20 cellular contexts compared by ENCODE assay signal in genomic region chr18:21298351-21298750, GRCh38. TPM values are rescaled to one million over a fixed set of nuclear protein-coding genes. Genes with fewer than 3 reads are reported as not detected.
"Had no signal": no experiment of that assay in that cellular context is flagged by ENCODE, and none has a peak within 500 bp of the region (broad histone marks: within the 10 kb centered on the region; RNA-seq: fewer than 3 reads in every experiment).

No MANE protein-coding gene starts in this region.

- ATAC-seq: naive thymus-derived CD4-positive, alpha-beta T cell; sciatic nerve; stimulated activated memory B cell treated with anti-CD40 and anti-IgM and Interleukin-4, amounts not matched to agents 10 μg/mL and 1 μg/mL and 100 μg/mL, for 72 hours had no signal

- DNase-seq: activated CD4-positive, alpha-beta T cell treated with anti-CD3 and anti-CD28 coated beads, Interleukin-2, amount 50 U/mL, for 1 hour; activated CD4-positive, CD25-positive, alpha-beta regulatory T cell treated with anti-CD3 and anti-CD28 coated beads, Interleukin-2, amount 50 U/mL, for 72 hours; activated CD8-positive, alpha-beta memory T cell treated with anti-CD3 and anti-CD28 coated beads, Interleukin-2, amount 50 U/mL, for 4 hours; activated gamma-delta T cell; activated T-cell treated with anti-CD3 and anti-CD28 coated beads, Interleukin-2, amount 50 U/mL, for 48 hours; cerebellar nuclear complex; effector CD4-positive, alpha-beta T cell; esophagus squamous epithelium; mesenchymal stem cell; naive thymus-derived CD4-positive, alpha-beta T cell; stimulated activated CD4-positive, alpha-beta T cell treated with anti-CD3 and anti-CD28 coated beads, Interleukin-4, amount 100 ng/mL, for 24 hours; T1000; testis had no signal

- FAIRE-seq: bronchial epithelial cell, endothelial cell of umbilical vein had no signal

- H3K27ac ChIP-seq: esophagus squamous epithelium, neutrophil, testis had no signal

- H3K36me3 Mint-ChIP-seq: activated naive CD4-positive, alpha-beta T cell treated with anti-CD3 and anti-CD28 coated beads, Interleukin-2, amount 50 U/mL, for 24 hours; stimulated activated memory B cell treated with anti-CD40 and anti-IgM and Interleukin-4, amounts not matched to agents 10 μg/mL and 1 μg/mL and 100 μg/mL, for 72 hours; type B pancreatic cell had no signal

- H3K4me1 Mint-ChIP-seq: activated naive CD4-positive, alpha-beta T cell treated with anti-CD3 and anti-CD28 coated beads, Interleukin-2, amount 50 U/mL, for 24 hours; stimulated activated memory B cell treated with anti-CD40 and anti-IgM and Interleukin-4, amounts not matched to agents 10 μg/mL and 1 μg/mL and 100 μg/mL, for 72 hours had no signal

- H3K9me3 Mint-ChIP-seq: activated naive CD4-positive, alpha-beta T cell treated with anti-CD3 and anti-CD28 coated beads, Interleukin-2, amount 50 U/mL, for 24 hours; type B pancreatic cell had no signal

- H3K36me3 ChIP-seq: esophagus squamous epithelium, neutrophil had no signal

- H3K9me3 ChIP-seq: esophagus squamous epithelium, neutrophil, testis had no signal

- H3K4me3 ChIP-seq: esophagus squamous epithelium, testis had no signal

- H3K27me3 Mint-ChIP-seq: activated naive CD4-positive, alpha-beta T cell treated with anti-CD3 and anti-CD28 coated beads, Interleukin-2, amount 50 U/mL, for 24 hours; type B pancreatic cell had no signal

- H3K4me3 Mint-ChIP-seq: activated naive CD4-positive, alpha-beta T cell treated with anti-CD3 and anti-CD28 coated beads, Interleukin-2, amount 50 U/mL, for 24 hours; naive thymus-derived CD4-positive, alpha-beta T cell; stimulated activated memory B cell treated with anti-CD40 and anti-IgM and Interleukin-4, amounts not matched to agents 10 μg/mL and 1 μg/mL and 100 μg/mL, for 72 hours; type B pancreatic cell had no signal

- H3K27ac Mint-ChIP-seq: activated naive CD4-positive, alpha-beta T cell treated with anti-CD3 and anti-CD28 coated beads, Interleukin-2, amount 50 U/mL, for 24 hours; naive thymus-derived CD4-positive, alpha-beta T cell; stimulated activated memory B cell treated with anti-CD40 and anti-IgM and Interleukin-4, amounts not matched to agents 10 μg/mL and 1 μg/mL and 100 μg/mL, for 72 hours; type B pancreatic cell had no signal

- H3K4me1 ChIP-seq: esophagus squamous epithelium, testis had no signal

- H3K27me3 ChIP-seq: neutrophil, testis had no signal

RNA-seq across cellular contexts. Expression of gene GREB1L, which starts 56.3 kb away (rescaled TPM):
- total RNA-seq: naive thymus-derived CD4-positive, alpha-beta T cell had no signal
